In the genomic region with DNA sequence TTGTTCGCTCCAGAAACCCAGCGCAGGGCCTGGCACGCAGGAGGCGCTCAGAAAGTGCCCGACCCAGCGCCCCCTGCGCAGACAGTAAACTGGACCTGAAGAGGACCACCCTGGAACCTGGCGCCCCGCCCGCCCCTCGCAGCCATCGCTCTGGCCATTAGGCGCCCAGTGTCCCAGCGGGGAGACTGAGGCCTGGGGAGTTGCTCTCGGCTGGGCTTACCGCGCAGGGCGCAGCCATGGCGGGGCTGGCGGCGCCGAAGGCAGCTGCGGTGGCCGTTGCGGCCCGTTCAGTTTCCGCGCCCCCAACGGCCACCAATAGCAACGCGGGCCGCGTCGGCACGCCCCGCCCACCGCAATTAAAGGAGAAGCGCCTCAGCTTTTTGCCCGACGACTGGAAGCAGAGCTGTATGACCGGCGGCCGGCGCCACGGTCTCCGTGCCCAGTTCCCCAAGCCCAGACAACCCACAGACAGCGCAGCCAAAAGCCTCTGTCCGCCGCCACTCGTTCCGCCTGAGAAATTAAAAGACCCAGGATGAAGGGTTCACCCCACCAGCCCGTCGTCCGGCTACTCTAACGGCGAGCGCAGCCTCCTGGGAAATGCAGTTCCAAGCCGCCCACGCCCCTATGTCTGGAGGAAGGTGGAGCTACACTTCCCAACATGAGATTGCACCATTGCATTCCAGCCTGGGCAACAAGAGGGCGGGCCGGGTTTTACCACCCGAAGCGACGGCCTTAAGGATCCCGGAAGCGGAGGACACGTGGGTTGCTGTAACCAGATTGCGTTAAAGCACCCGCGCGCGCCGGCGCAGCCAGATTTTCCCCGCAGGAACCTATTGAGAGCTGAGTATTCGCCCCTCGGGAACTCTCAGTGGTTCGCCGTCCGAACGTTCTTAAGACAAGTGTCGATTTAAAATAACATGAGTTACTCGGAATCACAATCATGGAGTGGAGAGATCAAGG, we compare ENCODE assay signal across 8 cellular contexts. TPM values are rescaled to one million over a fixed set of nuclear protein-coding genes. Genes with fewer than 3 reads are reported as not detected.
DNase-seq lines count a peak whose midpoint lies in the region; ATAC-seq and TF ChIP-seq lines count a peak whose summit lies in the region.

TSS of gene POC1A (minus strand) at position 289 of the 960 bp plus-strand sequence. CDS start at position 238, 51 bp downstream.

- H3K79me2 ChIP-seq in PC-3 (ENCODE audit: low read length), result peaks cover 31% of the 10 kb centered on the region

- POLR2A ChIA-PET in PC-3 (lab: Charles Lee; ENCODE audit: unreplicated experiment), result interaction anchor here (0.5 to 1.0 kb wide), 11 partner anchors 17 to 654 kb away, joined by 3 to 9 read pairs (median 4); partner anchors contain the start of genes DCAF1, PPM1M and RPL29

- peak within 1 kb of the TSS; percentile 81 to 98 (median 97) for H3K27ac Mint-ChIP-seq in IgD-negative memory B cell

- peak within 1 kb of the TSS; percentile 87 for H3K9ac ChIP-seq in PC-3 (ENCODE audit: low read length)

- DNase-seq in DMS114 treated with DMSO at 0.1 percent for 48 hours (lab: John Stamatoyannopoulos, UW; ENCODE audit: unreplicated experiment) (peak; percentile 96), PC-3 (peak; percentile 98), activated T-cell treated with anti-CD3 and anti-CD28 coated beads for 4 hours (peak; percentile 78), epidermal melanocyte (ENCODE audit: insufficient read length, low spot score) (peak; percentile 97)
- peak; percentile 84 to 87 for DNase-seq in stimulated activated CD8-positive, alpha-beta memory T cell treated with anti-CD3 and anti-CD28 coated beads, Interleukin-2, amount 100 ng/mL, for 48 hours (ENCODE audit: low read depth in 2 of 2)

- TF ChIP-seq CTCF in PC-3 (conservative IDR thresholded peaks at IDR 0.05; ENCODE audit: low read depth, low read length), result no peak

- H3K4me3 ChIP-seq in PC-3 (ENCODE audit: low read length), result peak within 1 kb of the TSS; percentile 89
- peak within 1 kb of the TSS; percentile 84 for H3K4me3 ChIP-seq in mononuclear cell (ENCODE audit: low read length)

- no peaks in the 10 kb centered on the region for H3F3A ChIP-seq in PC-3 (ENCODE audit: low read length, unreplicated experiment)

- H3K4me3 Mint-ChIP-seq in IgD-negative memory B cell, result peak within 1 kb of the TSS; percentile 92 to 99 (median 96)

- no TSS peak for BruUV-seq in PC-3 (replicated peaks; lab: Mats Ljungman, UMichigan)

- no peaks in the 10 kb centered on the region for H3K27me3 Mint-ChIP-seq in IgD-negative memory B cell

- H3K27me3 ChIP-seq in PC-3 (ENCODE audit: low read length) (no peaks in the 10 kb centered on the region), mononuclear cell (ENCODE audit: insufficient read depth, low read length) (no peaks in the 10 kb centered on the region)

- peaks cover 4 to 17% (median 7%) of the 10 kb centered on the region in 3 donors for H3K4me1 Mint-ChIP-seq in IgD-negative memory B cell

- peak within 1 kb of the TSS; percentile 95 for H2AFZ ChIP-seq in PC-3 (ENCODE audit: low read length)

- H3K36me3 ChIP-seq in PC-3 (ENCODE audit: low read depth, low read length), result peaks cover 11% of the 10 kb centered on the region; the same call in 1 of the 2 replicates

- H3K9me3 Mint-ChIP-seq in IgD-negative memory B cell, result no peaks in the 10 kb centered on the region

- H3K9me3 ChIP-seq in PC-3 (ENCODE audit: low read length) (no peaks in the 10 kb centered on the region), mononuclear cell (ENCODE audit: low read depth, low read length) (no peaks in the 10 kb centered on the region)

- intact Hi-C loops in PC-3 (cut with micrococcal nuclease), result loop anchor here (1.0 to 5.0 kb wide), 5 partner anchors 17 to 133 kb away; partner anchors contain the start of genes ALAS1 and GLYCTK

- peak within 1 kb of the TSS; percentile 96 for H3K4me2 ChIP-seq in PC-3 (ENCODE audit: low read length)

- H3K36me3 Mint-ChIP-seq in IgD-negative memory B cell, result no peaks in the 10 kb centered on the region

- no peaks in the 10 kb centered on the region for H3K9me2 ChIP-seq in PC-3 (replicated peaks; ENCODE audit: low read length)

- CTCF ChIA-PET in PC-3 (lab: Charles Lee), result interaction anchor here (0.5 to 1.3 kb wide), 7 partner anchors 62 to 213 kb away, joined by 3 to 6 read pairs (median 5); partner anchors contain the start of genes PARP3 and RRP9

- H3K4me1 ChIP-seq in PC-3 (ENCODE audit: insufficient read depth, low read length), result peaks cover 17% of the 10 kb centered on the region
- peaks cover 17% of the 10 kb centered on the region for H3K4me1 ChIP-seq in mononuclear cell (ENCODE audit: insufficient read depth, low read length)

- peak within 1 kb of the TSS; percentile 71 for H3K27ac ChIP-seq in PC-3 (ENCODE audit: low read length)

- no peaks in the 10 kb centered on the region for H4K20me1 ChIP-seq in PC-3 (ENCODE audit: low read length)

- ATAC-seq in GM21576 (IDR thresholded peaks at IDR 0.05; ENCODE audit: unreplicated experiment) (peak; percentile 77), PC-3 (peak; percentile 95)

RNA-seq across cellular contexts. Expression of gene POC1A, which starts in this region (rescaled TPM):
- polyA plus RNA-seq in IgD-negative memory B cell, result 1.2 TPM
- total RNA-seq in PC-3 (2014; rRNA removed), result 41.5 and 43.0 TPM in 2 replicates
- 0.21 TPM for total RNA-seq in mononuclear cell

Comparison
In these comparisons a context has a peak if more than half of its experiments do, and no peak if none do; other contexts are left out.
1. Peak in every context shown above with its lines: DNase-seq, ATAC-seq, H3K4me3 ChIP-seq and H3K27ac ChIP-seq.
2. RNA of gene POC1A (total RNA-seq): 41.5 to 43.0 TPM in PC-3; 0.21 TPM in mononuclear cell (single experiment); every median in the first group is over 10 times any median in the second.